8 cellular contexts compared by ENCODE assay signal in genomic region chr9:127204771-127205470, GRCh38. TPM values are rescaled to one million over a fixed set of nuclear protein-coding genes. Genes with fewer than 3 reads are reported as not detected.
DNase-seq lines count a peak whose midpoint lies in the region; TF ChIP-seq lines count a peak whose summit lies in the region.

No MANE protein-coding gene starts in this region.

- intact Hi-C loops in posterior vena cava (cut with DNase I), result no loop called here

- in situ Hi-C loops in GM13976 (cut with MboI; ENCODE audit: low sequenced_read_pairs, unreplicated experiment), result no loop called here

- no peak for DNase-seq in GM13976 (ENCODE audit: low spot score)
- DNase-seq in NCI-H2171 (lab: John Stamatoyannopoulos, UW), result peak; percentile 56
- DNase-seq in cerebellar cortex (ENCODE audit: low spot score), result peak; percentile 74
- DNase-seq in posterior vena cava (ENCODE audit: low spot score), result peak; percentile 76
- DNase-seq in activated naive CD4-positive, alpha-beta T cell treated with Interleukin-2 at 50 U/mL for 16 hours, result no peak
- DNase-seq in stimulated activated CD4-positive, alpha-beta T cell treated with anti-CD3 and anti-CD28 coated beads, Interleukin-2, amount 100 ng/mL, for 24 hours, result no peak
- no peak for DNase-seq in activated effector memory CD4-positive, alpha-beta T cell treated with anti-CD3 and anti-CD28 coated beads, Interleukin-2, amount 50 U/mL, for 16 hours
- no peak for DNase-seq in mucosa of gallbladder (ENCODE audit: low spot score)

- TF ChIP-seq CTCF in GM13976 (IDR thresholded peaks at IDR 0.05; ENCODE audit: borderline replicate concordance, control extremely low read depth, extremely low read depth, insufficient read depth, missing control alignments), result peak; percentile 33

RNA-seq across cellular contexts. Expression of gene GARNL3, which starts 59.7 kb away (rescaled TPM):
- total RNA-seq in posterior vena cava, result 10 to 100 TPM; 38.5 to 40.4 TPM
- total RNA-seq in mucosa of gallbladder, result 17.1 TPM

Comparison
In these comparisons a context has a peak if more than half of its experiments do, and no peak if none do; other contexts are left out.
1. DNase-seq: peak in NCI-H2171 (single experiment), cerebellar cortex (single experiment) and posterior vena cava (single experiment); none in GM13976 (single experiment), activated naive CD4-positive, alpha-beta T cell treated with Interleukin-2 at 50 U/mL for 16 hours (single experiment), stimulated activated CD4-positive, alpha-beta T cell treated with anti-CD3 and anti-CD28 coated beads, Interleukin-2, amount 100 ng/mL, for 24 hours (0 of 2), activated effector memory CD4-positive, alpha-beta T cell treated with anti-CD3 and anti-CD28 coated beads, Interleukin-2, amount 50 U/mL, for 16 hours (single experiment) and mucosa of gallbladder (single experiment).